ENCODE assay signal across 8 cellular contexts in the genomic region with DNA sequence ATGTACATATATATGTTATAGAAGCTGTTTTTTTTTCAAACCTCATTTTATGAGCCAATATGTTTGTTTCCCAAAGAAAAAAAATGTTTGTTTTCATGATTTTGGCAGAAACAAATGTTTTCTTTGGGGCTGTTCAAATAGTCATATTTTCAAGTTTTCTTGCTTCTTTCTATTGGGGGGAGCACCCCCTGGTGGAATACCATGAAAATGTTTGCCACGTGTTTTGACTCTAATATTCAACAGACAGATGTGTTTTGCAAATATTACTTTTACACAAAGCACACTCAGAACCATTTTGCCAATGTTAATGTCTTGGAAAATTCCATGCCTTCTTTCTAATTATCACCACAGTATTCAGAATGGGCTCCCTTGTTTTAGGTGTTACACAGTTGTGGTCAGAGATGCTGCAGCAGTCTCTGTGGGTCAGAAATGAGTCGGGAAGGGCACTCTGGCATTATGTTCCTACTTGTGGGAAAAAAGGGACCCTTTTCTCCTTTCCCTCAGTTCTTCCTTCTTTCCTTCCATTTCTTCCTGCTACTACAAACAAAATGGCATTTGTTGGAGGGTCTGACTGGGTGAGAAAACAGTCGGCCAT.
DNase-seq lines count a peak whose midpoint lies in the region; ATAC-seq, FAIRE-seq and TF ChIP-seq lines count a peak whose summit lies in the region.

No MANE protein-coding gene starts in this region.

- no peaks in the 10 kb centered on the region for H3K4me1 Mint-ChIP-seq in activated naive CD4-positive, alpha-beta T cell treated with anti-CD3 and anti-CD28 coated beads for 36 hours (ENCODE audit: low read depth)

- no peaks in the 10 kb centered on the region for H3K79me2 ChIP-seq in HepG2 (ENCODE audit: insufficient read depth, low read length)

- no peaks in the 10 kb centered on the region for H3K27me3 ChIP-seq in HepG2 (ENCODE audit: control insufficient read depth in 1 of 2, insufficient read depth in 2 of 2, low read length in 2 of 2)

- POLR2A ChIA-PET in HepG2 (lab: Yijun Ruan, JAX): no interaction called here

- H3K9ac ChIP-seq in HepG2 (ENCODE audit: insufficient read depth, low read depth, low read length): no peak overlapping the region

- no peak overlapping the region for H2AFZ ChIP-seq in HepG2 (ENCODE audit: low read length)

- H3K27ac Mint-ChIP-seq in activated naive CD4-positive, alpha-beta T cell treated with anti-CD3 and anti-CD28 coated beads for 36 hours: no peak overlapping the region

- H3K4me1 ChIP-seq in HepG2 (ENCODE audit: insufficient read depth, low read length): no peaks in the 10 kb centered on the region

- FAIRE-seq in HepG2 (lab: Jason Lieb, UNC): no peak

- TF ChIP-seq CTCF in astrocyte of the cerebellum (IDR thresholded peaks at IDR 0.05; ENCODE audit: low read depth, low read length, missing control alignments) (peak; percentile 63), HepG2 (CRISPR knock-in tag; IDR thresholded peaks at IDR 0.05) (peak; percentile 33; the same call in 1 of the 2 replicates)

- H3K27ac ChIP-seq in HepG2 (ENCODE audit: extremely low read length, insufficient read depth, low read length): no peak overlapping the region

- CTCF ChIA-PET in HepG2 (lab: Yijun Ruan, JAX; ENCODE audit: low intra/inter-chr PET ratio, low total read pairs): interaction anchor here (1.4 to 2.7 kb wide), 3 partner anchors 468 to 756 kb away, joined by 4 to 13 read pairs (median 8); no protein-coding TSS in a partner anchor
- CTCF ChIA-PET in activated naive CD4-positive, alpha-beta T cell treated with anti-CD3 and anti-CD28 coated beads for 36 hours (lab: Charles Lee): interaction anchor here (0.6 to 1.3 kb wide), 3 partner anchors 121 to 1109 kb away, joined by 3 to 4 read pairs (median 3); no protein-coding TSS in a partner anchor

- H3K36me3 Mint-ChIP-seq in activated naive CD4-positive, alpha-beta T cell treated with anti-CD3 and anti-CD28 coated beads for 36 hours (ENCODE audit: low read depth): no peaks in the 10 kb centered on the region

- H4K20me1 ChIP-seq in HepG2 (ENCODE audit: insufficient read depth, low read length): no peaks in the 10 kb centered on the region

- DNase-seq in SIG-M5 treated with dmso at 0.1 percent for 504 hours (lab: John Stamatoyannopoulos, UW; ENCODE audit: unreplicated experiment): peak; percentile 29
- no peak for DNase-seq in SIG-M5 (lab: John Stamatoyannopoulos, UW)
- DNase-seq in KBM-7: peak; percentile 40
- no peak for DNase-seq in astrocyte of the cerebellum (ENCODE audit: low read depth)
- DNase-seq in HepG2 (ENCODE audit: low spot score): peak; percentile 4
- no peak for DNase-seq in activated naive CD4-positive, alpha-beta T cell treated with anti-CD3 and anti-CD28 coated beads for 36 hours
- no peak for DNase-seq in activated CD8-positive, alpha-beta memory T cell treated with anti-CD3 and anti-CD28 coated beads for 24 hours

- no peak overlapping the region for H3K4me2 ChIP-seq in HepG2 (ENCODE audit: low read depth, low read length)

- 0% methylated on average over 3 of the region's 3 CpGs for WGBS in HepG2 (ENCODE audit: low lambda C conversion rate)

- BruUV-seq in HepG2 (replicated peaks; lab: Mats Ljungman, UMichigan): no TSS peak

- ATAC-seq in HepG2 (0 out of 3 replicates have a peak, but pooled peaks have one; percentile 31), HG03469 (IDR thresholded peaks at IDR 0.05; ENCODE audit: unreplicated experiment) (no peak)

- intact Hi-C loops in HepG2 (cut with micrococcal nuclease; ENCODE audit: unreplicated experiment): loop anchor here (1.0 kb wide), 4 partner anchors 119 to 507 kb away; no protein-coding TSS in a partner anchor
- intact Hi-C loops in activated naive CD4-positive, alpha-beta T cell treated with anti-CD3 and anti-CD28 coated beads for 36 hours (cut with micrococcal nuclease): loop anchor here (1.0 kb wide), 2 partner anchors 507 to 756 kb away; no protein-coding TSS in a partner anchor

- no peaks in the 10 kb centered on the region for H3K36me3 ChIP-seq in HepG2 (replicated peaks in 1 of 2; ENCODE audit: control insufficient read depth in 1 of 2, insufficient read depth in 2 of 2, low read length in 2 of 2)

- TF ChIP-seq EP300 in HepG2 (IDR thresholded peaks at IDR 0.05; ENCODE audit: low read depth in 2 of 2, low read length in 2 of 2): no peak
- TF ChIP-seq EP300 in HepG2 (CRISPR knock-in tag; IDR thresholded peaks at IDR 0.05; ENCODE audit: borderline replicate concordance): no peak

- no peaks in the 10 kb centered on the region for H3K9me3 ChIP-seq in HepG2 (ENCODE audit: low read length)

- H3K27me3 Mint-ChIP-seq in activated naive CD4-positive, alpha-beta T cell treated with anti-CD3 and anti-CD28 coated beads for 36 hours (ENCODE audit: low read depth): no peaks in the 10 kb centered on the region

- H3K4me3 Mint-ChIP-seq in activated naive CD4-positive, alpha-beta T cell treated with anti-CD3 and anti-CD28 coated beads for 36 hours: no peak overlapping the region

- in situ Hi-C loops in KBM-7 (cut with MboI; ENCODE audit: low pct_unique_long_range_greater_than_20kb, low sequenced_read_pairs): no loop called here
- in situ Hi-C loops in astrocyte of the cerebellum (cut with HindIII; ENCODE audit: low sequenced_read_pairs): no loop called here
- in situ Hi-C loops in HepG2 (cut with HindIII; ENCODE audit: extremely low pct_ligation_motif_present, low pct_unique_long_range_greater_than_20kb): no loop called here

- no peak for TF ChIP-seq POLR2A in HepG2 (IDR thresholded peaks at IDR 0.05; ENCODE audit: insufficient read depth in 1 of 2, low read depth in 2 of 2, low read length in 2 of 2)

- no peak for TF ChIP-seq RAD21 in HepG2 (CRISPR knock-in tag; IDR thresholded peaks at IDR 0.05)

- H3K9me3 Mint-ChIP-seq in activated naive CD4-positive, alpha-beta T cell treated with anti-CD3 and anti-CD28 coated beads for 36 hours: no peaks in the 10 kb centered on the region

- H3K4me3 ChIP-seq in astrocyte of the cerebellum (ENCODE audit: low read depth, low read length): no peak overlapping the region
- H3K4me3 ChIP-seq in HepG2 (replicated peaks in 1 of 3; ENCODE audit: insufficient read depth in 1 of 3, low read depth in 2 of 3, low read length in 3 of 3): no peak overlapping the region

TF ChIP-seq in HepG2, 621 proteins besides CTCF, POLR2A, EP300 and RAD21:
- TF ChIP-seq ZC3H4 (CRISPR knock-in tag; IDR thresholded peaks at IDR 0.05; ENCODE audit: borderline replicate concordance) (no peak), SMC3 (IDR thresholded peaks at IDR 0.05; ENCODE audit: low read length) (peak; percentile 48), SP140L (CRISPR knock-in tag; IDR thresholded peaks at IDR 0.05; ENCODE audit: borderline replicate concordance) (no peak), BHLHE40 (IDR thresholded peaks at IDR 0.05; ENCODE audit: low read length) (no peak), STAG1 (CRISPR knock-in tag; IDR thresholded peaks at IDR 0.05) (peak; percentile 53), ARNTL (CRISPR knock-in tag; IDR thresholded peaks at IDR 0.05) (no peak), TOE1 (CRISPR knock-in tag; IDR thresholded peaks at IDR 0.05) (no peak), FOSL2 (CRISPR knock-in tag; IDR thresholded peaks at IDR 0.05) (no peak)
- TF ChIP-seq, protein P1, sequence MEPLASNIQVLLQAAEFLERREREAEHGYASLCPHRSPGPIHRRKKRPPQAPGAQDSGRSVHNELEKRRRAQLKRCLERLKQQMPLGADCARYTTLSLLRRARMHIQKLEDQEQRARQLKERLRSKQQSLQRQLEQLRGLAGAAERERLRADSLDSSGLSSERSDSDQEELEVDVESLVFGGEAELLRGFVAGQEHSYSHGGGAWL (CRISPR knock-in tag; IDR thresholded peaks at IDR 0.05): no peak

Comparison
In these comparisons a context has a peak if more than half of its experiments do, and no peak if none do; other contexts are left out.
1. DNase-seq: peak in SIG-M5 treated with dmso at 0.1 percent for 504 hours (single experiment), KBM-7 (single experiment) and HepG2 (single experiment); none in SIG-M5 (single experiment), astrocyte of the cerebellum (single experiment), activated naive CD4-positive, alpha-beta T cell treated with anti-CD3 and anti-CD28 coated beads for 36 hours (single experiment) and activated CD8-positive, alpha-beta memory T cell treated with anti-CD3 and anti-CD28 coated beads for 24 hours (single experiment).